In genomic region chr4:183522821-183523220, GRCh38 we compare ENCODE assay signal across 18 cellular contexts.
A peak's percentile ranks its signal among the peaks of the same experiment; 100 is the strongest.
DNase-seq lines count a peak whose midpoint lies in the region; ATAC-seq and FAIRE-seq lines count a peak whose summit lies in the region.
"Had no signal": no experiment of that assay in that cellular context is flagged by ENCODE, and none has a peak within 500 bp of the region (broad histone marks: within the 10 kb centered on the region; RNA-seq: fewer than 3 reads in every experiment).

No MANE protein-coding gene starts in this region.

- peak; percentile 97 for FAIRE-seq in islet of Langerhans (lab: Jason Lieb, UNC)
- FAIRE-seq: D721Med, G401.6, GM12891, GM18507 had no signal

- peak; percentile 53 for DNase-seq in NCI-H2171 treated with DMSO at 0.1 percent for 48 hours (lab: John Stamatoyannopoulos, UW)
- DNase-seq in NCI-H2171 (lab: John Stamatoyannopoulos, UW), result no peak
- peak; percentile 4 for DNase-seq in NCI-H524 treated with DMSO at 0.1 percent for 48 hours (lab: John Stamatoyannopoulos, UW)
- peak; percentile 62 for DNase-seq in retina
- no peak for DNase-seq in stimulated activated naive CD4-positive, alpha-beta T cell treated with Interleukin-2 at 50 U/mL for 16 hours (lab: John Stamatoyannopoulos, UW)
- DNase-seq: CD8-positive, alpha-beta T cell; DND-41; KBM-7; NCI-H1436; NCI-H2081; PC-9 had no signal

- no peak for ATAC-seq in HG03520 (IDR thresholded peaks at IDR 0.05; ENCODE audit: unreplicated experiment)
- no peak for ATAC-seq in GM21576 (IDR thresholded peaks at IDR 0.05; ENCODE audit: unreplicated experiment)
- ATAC-seq: CD8-positive, alpha-beta T cell had no signal

Comparison
In these comparisons a context has a peak if more than half of its experiments do, and no peak if none do; other contexts are left out.
1. DNase-seq: peak in NCI-H2171 treated with DMSO at 0.1 percent for 48 hours (single experiment), NCI-H524 treated with DMSO at 0.1 percent for 48 hours (single experiment) and retina (single experiment); none in NCI-H2171 (single experiment) and stimulated activated naive CD4-positive, alpha-beta T cell treated with Interleukin-2 at 50 U/mL for 16 hours (single experiment).